9 cellular contexts compared by ENCODE assay signal in the genomic region with DNA sequence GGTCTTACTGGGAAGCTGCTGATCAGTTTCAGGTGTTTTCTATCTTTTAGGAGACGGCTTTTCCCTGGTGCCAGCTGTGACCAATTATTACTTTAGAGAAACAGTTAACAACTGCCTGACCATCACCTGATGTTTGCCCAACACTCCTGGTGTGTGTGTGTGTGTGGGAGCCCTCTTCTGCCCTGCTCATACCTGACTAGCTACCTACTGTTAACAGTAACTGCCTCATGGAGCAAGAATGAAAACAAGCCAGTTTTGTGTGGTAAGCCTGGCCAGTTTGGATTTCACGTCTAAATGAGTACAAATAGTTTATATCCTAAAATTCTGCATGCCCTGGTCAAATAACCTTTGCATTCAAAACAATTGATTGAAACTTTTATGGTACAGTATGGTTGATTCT.
"Had no signal": no experiment of that assay in that cellular context is flagged by ENCODE, and none has a peak within 500 bp of the region (broad histone marks: within the 10 kb centered on the region; RNA-seq: fewer than 3 reads in every experiment).

No MANE protein-coding gene starts in this region.

- H3K36me3 ChIP-seq: thyroid gland had no signal

- H3K27ac ChIP-seq: thyroid gland had no signal

- H3K4me3 ChIP-seq: thyroid gland had no signal

- H3K27me3 ChIP-seq: thyroid gland had no signal

- DNase-seq: central memory CD4-positive, alpha-beta T cell; cortex of kidney; effector CD8-positive, alpha-beta T cell; left ventricle myocardium superior; naive B cell; right cardiac atrium; small intestine; T-helper 2 cell; thyroid gland had no signal

- H3K9me3 ChIP-seq: thyroid gland had no signal

- H3K4me1 ChIP-seq: thyroid gland had no signal

- FAIRE-seq: small intestine had no signal
